ENCODE assay signal across 30 cellular contexts in the genomic region with DNA sequence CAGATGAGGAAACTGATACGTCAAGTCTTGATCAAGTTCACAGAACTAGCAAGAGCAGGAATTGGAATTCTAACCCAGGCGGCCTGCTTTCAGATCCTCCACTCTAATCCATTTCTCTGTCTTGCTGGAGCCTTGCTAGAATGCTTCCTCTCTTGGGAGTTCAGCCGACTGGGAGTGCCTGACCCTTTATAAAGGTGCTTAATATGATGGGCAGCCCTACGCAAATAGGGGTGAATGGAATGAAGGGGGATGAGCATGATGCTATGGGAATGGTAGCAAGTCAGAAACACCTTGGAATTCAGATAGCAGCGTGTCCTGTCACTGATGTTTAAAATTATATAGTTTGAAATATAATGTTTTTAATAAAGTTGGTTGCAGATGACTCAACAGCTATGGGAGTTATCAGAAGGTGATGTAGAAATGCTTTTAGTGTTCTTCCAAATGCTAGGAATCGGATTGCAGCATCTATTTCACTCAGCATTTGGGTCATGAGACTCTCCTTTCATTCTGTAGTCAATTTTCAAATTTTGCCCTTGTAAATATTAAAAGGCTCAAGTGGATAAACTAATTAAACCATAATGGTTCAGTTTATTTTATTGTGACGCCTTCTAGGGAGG.
A peak's percentile ranks its signal among the peaks of the same experiment; 100 is the strongest.
DNase-seq lines count a peak whose midpoint lies in the region; ATAC-seq, FAIRE-seq and TF ChIP-seq lines count a peak whose summit lies in the region.
"Had no signal": no experiment of that assay in that cellular context is flagged by ENCODE, and none has a peak within 500 bp of the region (broad histone marks: within the 10 kb centered on the region; RNA-seq: fewer than 3 reads in every experiment).

No MANE protein-coding gene starts in this region.

- no peaks in the 10 kb centered on the region for H3K27me3 ChIP-seq in pancreas
- H3K27me3 ChIP-seq: BLaER1, SJSA1, suprapubic skin had no signal

- peaks cover 0 to 15% (median 3%) of the 10 kb centered on the region in 3 donors for H3K4me1 ChIP-seq in pancreas
- H3K4me1 ChIP-seq: SJSA1 had no signal

- peak overlapping the region in 4 of 7 donors; percentile 23 to 80 (median 40) for H3K27ac Mint-ChIP-seq in CD14-positive monocyte
- H3K27ac Mint-ChIP-seq in chondrocyte (ENCODE audit: unreplicated experiment), result peak overlapping the region; percentile 69
- H3K27ac Mint-ChIP-seq: activated CD8-positive, alpha-beta T cell treated with anti-CD3 and anti-CD28 coated beads, Interleukin-2, amount 10 ng/mL, durations not matched to agents 7 days and 5 days; memory B cell had no signal

- no peak overlapping the region for H3K27ac ChIP-seq in pancreas
- H3K27ac ChIP-seq: BLaER1, SJSA1, skin epidermis, suprapubic skin had no signal

- H3K36me3 Mint-ChIP-seq in CD14-positive monocyte, result peaks cover 11 to 12% of the 10 kb centered on the region in 2 donors
- peaks cover 2% of the 10 kb centered on the region for H3K36me3 Mint-ChIP-seq in chondrocyte (ENCODE audit: low read depth)
- H3K36me3 Mint-ChIP-seq: brain had no signal

- no peak for TF ChIP-seq POLR2A in H54 (IDR thresholded peaks at IDR 0.05; ENCODE audit: low read depth, low read length)

- no peaks in the 10 kb centered on the region for H3K36me3 ChIP-seq in pancreas
- H3K36me3 ChIP-seq: BLaER1, suprapubic skin had no signal

- ATAC-seq in pancreas, result no peak
- ATAC-seq: activated CD8-positive, alpha-beta T cell treated with anti-CD3 and anti-CD28 coated beads, Interleukin-2, amount 10 ng/mL, durations not matched to agents 7 days and 5 days; esophagus mucosa had no signal

- no peaks in the 10 kb centered on the region for H3K9me3 ChIP-seq in pancreas
- H3K9me3 ChIP-seq: BLaER1, SJSA1, suprapubic skin had no signal

- WGBS in pancreas, 2 donors, result 84 to 89% methylated on average over 7 of the region's 7 CpGs

- DNase-seq in CD14-positive monocyte (ENCODE audit: low spot score), result no peak
- peak; percentile 48 for DNase-seq in NCI-H226
- no peak for DNase-seq in chondrocyte (ENCODE audit: low spot score)
- DNase-seq in iris pigment epithelial cell (ENCODE audit: low read depth), result peak; percentile 63
- DNase-seq in pancreas, result no peak
- no peak for DNase-seq in C1 segment of cervical spinal cord (lab: John Stamatoyannopoulos, UW)
- no peak for DNase-seq in stimulated activated CD4-positive, alpha-beta T cell treated with anti-CD3 and anti-CD28 coated beads, Interleukin-4, amount 100 ng/mL, for 4 hours
- no peak for DNase-seq in H54 (ENCODE audit: insufficient read length, low spot score)
- DNase-seq: activated CD4-positive, CD25-positive, alpha-beta regulatory T cell treated with anti-CD3 and anti-CD28 coated beads, Interleukin-2, amount 50 U/mL, for 72 hours; activated CD8-positive, alpha-beta T cell treated with anti-CD3 and anti-CD28 coated beads, Interleukin-2, amount 10 ng/mL, durations not matched to agents 7 days and 5 days; activated effector memory CD4-positive, alpha-beta T cell treated with anti-CD3 and anti-CD28 coated beads, Interleukin-2, amount 50 U/mL, for 16 hours; activated T-cell treated with anti-CD3 and anti-CD28 coated beads for 4 hours; Calu3; effector memory CD4-positive, alpha-beta T cell; H7; Kasumi-1; NCI-H1048; NCI-H187; NK-92 treated with Interleukin-12 subunit alpha and Interleukin-12 subunit beta, amount 100 ng/mL, for 24 hours; stimulated activated CD4-positive, alpha-beta T cell treated with anti-CD3 and anti-CD28 coated beads, Interleukin-1b, Interleukin-23, amount 100 ng/mL, for 48 hours had no signal

- intact Hi-C loops in CD14-positive monocyte (cut with micrococcal nuclease) (no loop called here), pancreas (cut with DNase I) (no loop called here)

- H3K27me3 Mint-ChIP-seq in CD14-positive monocyte (ENCODE audit: low read depth in 3 of 3) (no peaks in the 10 kb centered on the region), chondrocyte (ENCODE audit: low read depth) (no peaks in the 10 kb centered on the region)
- H3K27me3 Mint-ChIP-seq: memory B cell had no signal

- H3K4me1 Mint-ChIP-seq in CD14-positive monocyte (peaks cover 27% of the 10 kb centered on the region), chondrocyte (ENCODE audit: low read depth) (peaks cover 46% of the 10 kb centered on the region)
- H3K4me1 Mint-ChIP-seq: memory B cell had no signal

- no peak overlapping the region for H3K4me3 ChIP-seq in pancreas
- H3K4me3 ChIP-seq: BLaER1, SJSA1, skin epidermis, suprapubic skin had no signal

- no peaks in the 10 kb centered on the region for H3K9me3 Mint-ChIP-seq in CD14-positive monocyte
- H3K9me3 Mint-ChIP-seq in chondrocyte (ENCODE audit: low read depth), result no peaks in the 10 kb centered on the region
- H3K9me3 Mint-ChIP-seq: brain, memory B cell had no signal

- no peak for TF ChIP-seq CTCF in CD14-positive monocyte (IDR thresholded peaks at IDR 0.05)
- TF ChIP-seq CTCF in chondrocyte (IDR thresholded peaks at IDR 0.05), result no peak
- TF ChIP-seq CTCF in pancreas (IDR thresholded peaks at IDR 0.05), result no peak

- FAIRE-seq in pancreas (lab: Jason Lieb, UNC) (no peak), H54 (lab: Jason Lieb, UNC) (no peak)
- FAIRE-seq: colon, GM12892, RCC 7860 had no signal

- H3K4me3 Mint-ChIP-seq in CD14-positive monocyte (no peak overlapping the region), chondrocyte (ENCODE audit: unreplicated experiment) (no peak overlapping the region)
- H3K4me3 Mint-ChIP-seq: activated CD8-positive, alpha-beta T cell treated with anti-CD3 and anti-CD28 coated beads, Interleukin-2, amount 10 ng/mL, durations not matched to agents 7 days and 5 days; brain; memory B cell had no signal

Comparison
In these comparisons a context has a peak if more than half of its experiments do, and no peak if none do; other contexts are left out.
1. DNase-seq: peak in NCI-H226 (single experiment) and iris pigment epithelial cell (single experiment); none in CD14-positive monocyte (single experiment), chondrocyte (single experiment), pancreas (0 of 6), C1 segment of cervical spinal cord (0 of 14), stimulated activated CD4-positive, alpha-beta T cell treated with anti-CD3 and anti-CD28 coated beads, Interleukin-4, amount 100 ng/mL, for 4 hours (0 of 2) and H54 (single experiment).